Comparison of ENCODE assay signal across 24 cellular contexts in the genomic region with DNA sequence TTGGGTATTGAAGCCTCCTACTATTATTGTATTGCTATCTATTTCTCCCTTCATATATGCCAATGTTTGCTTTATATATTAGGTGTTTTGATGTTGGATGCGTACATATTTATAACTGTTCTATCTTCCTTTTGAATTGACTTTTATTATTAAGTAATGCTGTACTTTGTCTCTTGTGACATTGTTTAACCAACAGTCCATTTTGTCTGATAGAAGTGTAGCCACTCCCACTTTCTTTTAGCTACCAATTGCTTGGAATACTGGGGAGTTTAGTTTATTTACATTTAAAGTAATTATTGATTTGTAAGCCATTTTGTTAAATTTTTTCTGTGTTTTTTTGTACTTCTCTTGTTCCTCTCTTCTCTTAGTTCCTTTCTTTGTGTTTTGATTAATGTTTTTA.
"Had no signal": no experiment of that assay in that cellular context is flagged by ENCODE, and none has a peak within 500 bp of the region (broad histone marks: within the 10 kb centered on the region; RNA-seq: fewer than 3 reads in every experiment).

No MANE protein-coding gene starts in this region.

- H3K36me3 ChIP-seq: esophagus squamous epithelium, gastrocnemius medialis, heart right ventricle, left ventricle myocardium inferior, lower lobe of right lung had no signal

- FAIRE-seq: endothelial cell of umbilical vein had no signal

- DNase-seq: dermis blood vessel endothelial cell; dorsolateral prefrontal cortex; effector CD4-positive, alpha-beta T cell; effector memory CD4-positive, alpha-beta T cell; erythroblast; esophagus squamous epithelium; foreskin fibroblast; foreskin melanocyte; gastrocnemius medialis; glutamatergic neuron; head of caudate nucleus; heart right ventricle; hippocampal formation; islet precursor cell; left cardiac atrium; left ventricle myocardium inferior; lower lobe of right lung; mesenchymal stem cell; mucosa of descending colon; naive B cell had no signal

- H3K4me3 ChIP-seq: coronary artery, dorsolateral prefrontal cortex, esophagus squamous epithelium, gastrocnemius medialis, heart right ventricle, left ventricle myocardium inferior, lower lobe of right lung, mucosa of descending colon had no signal

- H3K27me3 ChIP-seq: dorsolateral prefrontal cortex, esophagus squamous epithelium, gastrocnemius medialis, heart right ventricle had no signal

- H3K9me3 ChIP-seq: esophagus squamous epithelium, gastrocnemius medialis, lower lobe of right lung, mucosa of descending colon had no signal

- H3K4me1 ChIP-seq: esophagus squamous epithelium, gastrocnemius medialis, heart right ventricle, left ventricle myocardium inferior, lower lobe of right lung had no signal

- H3K27ac ChIP-seq: coronary artery, dorsolateral prefrontal cortex, epithelial cell of prostate, esophagus squamous epithelium, gastrocnemius medialis, heart right ventricle, left ventricle myocardium inferior, lower lobe of right lung had no signal

- ATAC-seq: esophagus mucosa, gastrocnemius medialis, heart right ventricle, left cardiac atrium, lower lobe of right lung, mucosa of descending colon had no signal
